8 cellular contexts compared by ENCODE assay signal in genomic region chr20:32585011-32585518, GRCh38. TPM values are rescaled to one million over a fixed set of nuclear protein-coding genes. Genes with fewer than 3 reads are reported as not detected.
DNase-seq lines count a peak whose midpoint lies in the region; ATAC-seq and TF ChIP-seq lines count a peak whose summit lies in the region.

A gene with protein sequence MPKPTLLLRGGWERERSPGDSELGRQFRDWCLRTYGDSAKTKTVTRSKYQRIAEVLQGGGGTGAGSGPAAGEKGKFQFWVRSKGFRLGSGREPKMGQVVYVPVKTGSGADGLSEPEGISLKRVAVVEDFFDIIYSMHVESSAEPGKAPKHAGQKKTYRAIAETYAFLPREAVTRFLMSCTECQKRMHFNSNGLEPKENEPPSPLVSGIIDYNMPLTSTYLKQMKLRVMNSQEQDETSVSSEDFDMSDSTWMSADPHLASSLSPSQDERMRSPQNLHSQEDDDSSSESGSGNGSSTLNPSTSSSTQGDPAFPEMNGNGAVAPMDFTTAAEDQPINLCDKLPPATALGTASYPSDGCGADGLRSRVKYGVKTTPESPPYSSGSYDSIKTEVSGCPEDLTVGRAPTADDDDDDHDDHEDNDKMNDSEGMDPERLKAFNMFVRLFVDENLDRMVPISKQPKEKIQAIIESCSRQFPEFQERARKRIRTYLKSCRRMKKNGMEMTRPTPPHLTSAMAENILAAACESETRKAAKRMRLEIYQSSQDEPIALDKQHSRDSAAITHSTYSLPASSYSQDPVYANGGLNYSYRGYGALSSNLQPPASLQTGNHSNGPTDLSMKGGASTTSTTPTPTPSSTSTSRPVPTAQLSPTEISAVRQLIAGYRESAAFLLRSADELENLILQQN (minus strand): TSS chr20:32585333. CDS start chr20:32584890, 443 bp downstream.

- ATAC-seq in GM21515 (IDR thresholded peaks at IDR 0.05; ENCODE audit: unreplicated experiment), result no peak

- H3K4me1 ChIP-seq in esophagus (ENCODE audit: control insufficient read depth in 2 of 2, insufficient read depth in 2 of 2, low read length in 1 of 2) (peaks cover 3 to 4% of the 10 kb centered on the region in 2 donors), mucosa of rectum (ENCODE audit: control insufficient read depth in 2 of 2, insufficient read depth in 2 of 2, low read length in 2 of 2) (peaks cover 0 to 3% of the 10 kb centered on the region in 2 donors), transverse colon (peaks cover 2 to 27% (median 15%) of the 10 kb centered on the region in 4 donors)

- intact Hi-C loops in transverse colon (cut with DNase I; ENCODE audit: low total_unique reads), result no loop called here

- H3K4me3 ChIP-seq in esophagus (ENCODE audit: low read depth in 1 of 2, low read length in 2 of 2) (peak within 1 kb of the TSS; percentile 56 to 59), mucosa of rectum (ENCODE audit: low read length in 2 of 2) (peak within 1 kb of the TSS; percentile 52 to 67), transverse colon (peak within 1 kb of the TSS; percentile 53 to 65 (median 60))

- no peak within 1 kb of the TSS for H3K9ac ChIP-seq in mucosa of rectum (ENCODE audit: low read depth in 1 of 2, low read length in 2 of 2)

- peaks cover 0 to 4% of the 10 kb centered on the region in 2 donors for H3K27me3 ChIP-seq in esophagus (ENCODE audit: control insufficient read depth in 1 of 2, insufficient read depth in 2 of 2, low read length in 2 of 2)
- H3K27me3 ChIP-seq in mucosa of rectum (ENCODE audit: control insufficient read depth in 2 of 2, insufficient read depth in 2 of 2, low read length in 2 of 2), result peaks cover 13 to 14% of the 10 kb centered on the region in 2 donors
- H3K27me3 ChIP-seq in transverse colon, result peaks cover 56% of the 10 kb centered on the region

- 1% methylated on average over 14 to 72 of the region's 72 CpGs for WGBS in esophagus, 2 donors
- WGBS in transverse colon (ENCODE audit: low coverage in 1 of 2), 2 donors, result 2% methylated on average over 18 of the region's 72 CpGs; no CpG with 5 or more reads in 1 of the 2 donors

- TF ChIP-seq EP300 in transverse colon (IDR thresholded peaks at IDR 0.05; ENCODE audit: low read depth), result no peak

- H3K27ac ChIP-seq in esophagus (ENCODE audit: low read depth in 2 of 2, low read length in 1 of 2) (peak within 1 kb of the TSS in 1 of 2 donors; percentile 32), mucosa of rectum (ENCODE audit: low read depth in 2 of 2, low read length in 2 of 2) (peak within 1 kb of the TSS in 1 of 2 donors; percentile 16), transverse colon (peak within 1 kb of the TSS; percentile 22 to 72 (median 56))

- H3K36me3 ChIP-seq in esophagus (ENCODE audit: control insufficient read depth in 2 of 2, insufficient read depth in 2 of 2, low read length in 1 of 2) (no peaks in the 10 kb centered on the region), mucosa of rectum (ENCODE audit: control insufficient read depth in 2 of 2, insufficient read depth in 2 of 2, low read length in 2 of 2) (no peaks in the 10 kb centered on the region), transverse colon (no peaks in the 10 kb centered on the region)

- no peak for TF ChIP-seq CTCF in GM20000 (IDR thresholded peaks at IDR 0.05; ENCODE audit: extremely low read depth, missing control alignments)
- TF ChIP-seq CTCF in transverse colon (IDR thresholded peaks at IDR 0.05), result no peak

- H3K9me3 ChIP-seq in esophagus (ENCODE audit: control insufficient read depth in 2 of 2, insufficient read depth in 1 of 2, low read depth in 1 of 2, low read length in 1 of 2) (no peaks in the 10 kb centered on the region), mucosa of rectum (ENCODE audit: control insufficient read depth in 2 of 2, low read length in 2 of 2) (no peaks in the 10 kb centered on the region), transverse colon (no peaks in the 10 kb centered on the region)

- TF ChIP-seq POLR2A in transverse colon (IDR thresholded peaks at IDR 0.05), result no peak

- in situ Hi-C loops in transverse colon (cut with MboI; ENCODE audit: low pct_ligation_motif_present in 1 of 4, low pct_unique_long_range_greater_than_20kb in 1 of 4, low sequenced_read_pairs in 3 of 4), result no loop called here

- DNase-seq in GM20000 (ENCODE audit: low spot score) (peak; percentile 72), NCI-H2227 treated with DMSO at 0.1 percent for 48 hours (lab: John Stamatoyannopoulos, UW) (peak; percentile 17), transverse colon (no peak), GF-D8 (lab: John Stamatoyannopoulos, UW) (no peak)
- DNase-seq in activated T-cell treated with anti-CD3 and anti-CD28 coated beads, Interleukin-2, amount 50 U/mL, for 1 hour, result peak; percentile 64

RNA-seq across cellular contexts. Expression of the gene that starts here (rescaled TPM):
- polyA plus RNA-seq in esophagus, result 1 to 10 TPM; 1.1 to 1.2 TPM
- total RNA-seq in transverse colon, result 100 to 1,000 TPM in 1 of 4 donors, 10 to 100 TPM in 3; 45.6 to 105 (median 85.9) TPM

Comparison
In these comparisons a context has a peak if more than half of its experiments do, and no peak if none do; other contexts are left out.
1. DNase-seq: peak in GM20000 (single experiment), NCI-H2227 treated with DMSO at 0.1 percent for 48 hours (single experiment) and activated T-cell treated with anti-CD3 and anti-CD28 coated beads, Interleukin-2, amount 50 U/mL, for 1 hour (single experiment); none in transverse colon (single experiment) and GF-D8 (single experiment).
2. Peak in every context shown above with its lines, with median percentiles within 50 percentile points of each other: H3K4me3 ChIP-seq.